1 cellular context compared by ENCODE assay signal in genomic region chr2:88016086-88016947, GRCh38.
A peak's percentile ranks its signal among the peaks of the same experiment; 100 is the strongest.
TF ChIP-seq lines count a peak whose summit lies in the region.

RNU2-63P (minus strand) TSS chr2:88016547.

TF ChIP-seq in HepG2, 621 proteins besides CTCF, POLR2A, EP300 and RAD21 (continued from another document and continues in another):
- TF ChIP-seq ATF3 (CRISPR knock-in tag; IDR thresholded peaks at IDR 0.05) (peak; percentile 32; the same call in 1 of the 2 replicates), MTERF4 (CRISPR knock-in tag; IDR thresholded peaks at IDR 0.05) (0 out of 2 replicates have a peak, but pooled peaks have one; percentile 72), KDM3A (CRISPR knock-in tag; IDR thresholded peaks at IDR 0.05; ENCODE audit: low read depth) (no peak; the same call in 1 of the 2 replicates), ZNF543 (CRISPR knock-in tag; IDR thresholded peaks at IDR 0.05) (peak; percentile 89), KAT8 (CRISPR knock-in tag; IDR thresholded peaks at IDR 0.05) (peak; percentile 87), HNRNPLL (IDR thresholded peaks at IDR 0.05; ENCODE audit: low read depth, low read length, poor library complexity, severe bottlenecking) (no peak), ZNF569 (CRISPR knock-in tag; IDR thresholded peaks at IDR 0.05; ENCODE audit: borderline replicate concordance) (peak; percentile 52; the same call in 1 of the 2 replicates), GZF1 (CRISPR knock-in tag; IDR thresholded peaks at IDR 0.05) (peak; percentile 67; the same call in 1 of the 2 replicates), ZNF552 (CRISPR knock-in tag; IDR thresholded peaks at IDR 0.05; ENCODE audit: borderline replicate concordance) (peak; percentile 12; the same call in 1 of the 2 replicates), TOPORS (CRISPR knock-in tag; IDR thresholded peaks at IDR 0.05) (0 out of 2 replicates have a peak, but pooled peaks have one; percentile 12), ZNF33B (CRISPR knock-in tag; IDR thresholded peaks at IDR 0.05) (no peak; the same call in 1 of the 2 replicates), ZNF205 (CRISPR knock-in tag; IDR thresholded peaks at IDR 0.05) (peak; percentile 86; the same call in 1 of the 2 replicates), MLXIP (CRISPR knock-in tag; IDR thresholded peaks at IDR 0.05; ENCODE audit: borderline replicate concordance) (peak; percentile 65; the same call in 1 of the 2 replicates), ZNF143 (CRISPR knock-in tag; IDR thresholded peaks at IDR 0.05) (0 out of 2 replicates have a peak, but pooled peaks have one; percentile 3), ZNF558 (CRISPR knock-in tag; IDR thresholded peaks at IDR 0.05; ENCODE audit: borderline replicate concordance) (peak; percentile 78; the same call in 1 of the 2 replicates), TCF7 (IDR thresholded peaks at IDR 0.05; ENCODE audit: low read depth) (no peak), TBX2 (CRISPR knock-in tag; IDR thresholded peaks at IDR 0.05; ENCODE audit: borderline replicate concordance) (peak; percentile 53), NCOR1 (IDR thresholded peaks at IDR 0.05; ENCODE audit: borderline replicate concordance, low read length) (peak; percentile 23; the same call in 1 of the 2 replicates), HIVEP1 (CRISPR knock-in tag; IDR thresholded peaks at IDR 0.05) (0 out of 2 replicates have a peak, but pooled peaks have one; percentile 45), GABPA (IDR thresholded peaks at IDR 0.05; ENCODE audit: low read depth, low read length) (no peak), GABPA (CRISPR knock-in tag; IDR thresholded peaks at IDR 0.05; ENCODE audit: low read depth) (peak; percentile 52), IRF2 (CRISPR knock-in tag; IDR thresholded peaks at IDR 0.05) (peak; percentile 89), ZNF343 (CRISPR knock-in tag; IDR thresholded peaks at IDR 0.05) (peak; percentile 36; the same call in 1 of the 2 replicates), ZBTB21 (CRISPR knock-in tag; IDR thresholded peaks at IDR 0.05) (no peak; the same call in 1 of the 2 replicates), E2F1 (CRISPR knock-in tag; IDR thresholded peaks at IDR 0.05) (0 out of 2 replicates have a peak, but pooled peaks have one; percentile 30), CAMTA2 (CRISPR knock-in tag; IDR thresholded peaks at IDR 0.05; ENCODE audit: borderline replicate concordance) (0 out of 2 replicates have a peak, but pooled peaks have one; percentile 42), ARNT2 (CRISPR knock-in tag; IDR thresholded peaks at IDR 0.05; ENCODE audit: low read depth) (peak; percentile 38), DR1 (CRISPR knock-in tag; IDR thresholded peaks at IDR 0.05) (peak; percentile 94), HIC2 (CRISPR knock-in tag; IDR thresholded peaks at IDR 0.05; ENCODE audit: low read depth) (0 out of 2 replicates have a peak, but pooled peaks have one; percentile 16), ZNF180 (CRISPR knock-in tag; IDR thresholded peaks at IDR 0.05; ENCODE audit: borderline replicate concordance, low read depth) (0 out of 2 replicates have a peak, but pooled peaks have one; percentile 6), KLF11 (CRISPR knock-in tag; IDR thresholded peaks at IDR 0.05) (peak; percentile 86; the same call in 1 of the 2 replicates), ELF3 (CRISPR knock-in tag; IDR thresholded peaks at IDR 0.05) (peak; percentile 56), ZNF567 (CRISPR knock-in tag; IDR thresholded peaks at IDR 0.05; ENCODE audit: borderline replicate concordance) (peak; percentile 88; the same call in 1 of the 2 replicates), SKI (IDR thresholded peaks at IDR 0.05; ENCODE audit: partially characterized antibody) (peak; percentile 42), ZKSCAN5 (CRISPR knock-in tag; IDR thresholded peaks at IDR 0.05) (no peak), TAF1 (CRISPR knock-in tag; IDR thresholded peaks at IDR 0.05) (peak; percentile 56), MED13 (CRISPR knock-in tag; IDR thresholded peaks at IDR 0.05) (peak; percentile 89), ZNF24 (IDR thresholded peaks at IDR 0.05) (peak; percentile 39; the same call in 1 of the 2 replicates), ATF2 (CRISPR knock-in tag; IDR thresholded peaks at IDR 0.05) (peak; percentile 83), DDIT3 (CRISPR knock-in tag; IDR thresholded peaks at IDR 0.05) (peak; percentile 90; the same call in 1 of the 2 replicates), DRAP1 (CRISPR knock-in tag; IDR thresholded peaks at IDR 0.05) (peak; percentile 99), ZNF224 (CRISPR knock-in tag; IDR thresholded peaks at IDR 0.05) (peak; percentile 65; the same call in 1 of the 2 replicates), NR1H2 (CRISPR knock-in tag; IDR thresholded peaks at IDR 0.05; ENCODE audit: borderline replicate concordance, low read depth) (no peak)
- TF ChIP-seq, protein P1, sequence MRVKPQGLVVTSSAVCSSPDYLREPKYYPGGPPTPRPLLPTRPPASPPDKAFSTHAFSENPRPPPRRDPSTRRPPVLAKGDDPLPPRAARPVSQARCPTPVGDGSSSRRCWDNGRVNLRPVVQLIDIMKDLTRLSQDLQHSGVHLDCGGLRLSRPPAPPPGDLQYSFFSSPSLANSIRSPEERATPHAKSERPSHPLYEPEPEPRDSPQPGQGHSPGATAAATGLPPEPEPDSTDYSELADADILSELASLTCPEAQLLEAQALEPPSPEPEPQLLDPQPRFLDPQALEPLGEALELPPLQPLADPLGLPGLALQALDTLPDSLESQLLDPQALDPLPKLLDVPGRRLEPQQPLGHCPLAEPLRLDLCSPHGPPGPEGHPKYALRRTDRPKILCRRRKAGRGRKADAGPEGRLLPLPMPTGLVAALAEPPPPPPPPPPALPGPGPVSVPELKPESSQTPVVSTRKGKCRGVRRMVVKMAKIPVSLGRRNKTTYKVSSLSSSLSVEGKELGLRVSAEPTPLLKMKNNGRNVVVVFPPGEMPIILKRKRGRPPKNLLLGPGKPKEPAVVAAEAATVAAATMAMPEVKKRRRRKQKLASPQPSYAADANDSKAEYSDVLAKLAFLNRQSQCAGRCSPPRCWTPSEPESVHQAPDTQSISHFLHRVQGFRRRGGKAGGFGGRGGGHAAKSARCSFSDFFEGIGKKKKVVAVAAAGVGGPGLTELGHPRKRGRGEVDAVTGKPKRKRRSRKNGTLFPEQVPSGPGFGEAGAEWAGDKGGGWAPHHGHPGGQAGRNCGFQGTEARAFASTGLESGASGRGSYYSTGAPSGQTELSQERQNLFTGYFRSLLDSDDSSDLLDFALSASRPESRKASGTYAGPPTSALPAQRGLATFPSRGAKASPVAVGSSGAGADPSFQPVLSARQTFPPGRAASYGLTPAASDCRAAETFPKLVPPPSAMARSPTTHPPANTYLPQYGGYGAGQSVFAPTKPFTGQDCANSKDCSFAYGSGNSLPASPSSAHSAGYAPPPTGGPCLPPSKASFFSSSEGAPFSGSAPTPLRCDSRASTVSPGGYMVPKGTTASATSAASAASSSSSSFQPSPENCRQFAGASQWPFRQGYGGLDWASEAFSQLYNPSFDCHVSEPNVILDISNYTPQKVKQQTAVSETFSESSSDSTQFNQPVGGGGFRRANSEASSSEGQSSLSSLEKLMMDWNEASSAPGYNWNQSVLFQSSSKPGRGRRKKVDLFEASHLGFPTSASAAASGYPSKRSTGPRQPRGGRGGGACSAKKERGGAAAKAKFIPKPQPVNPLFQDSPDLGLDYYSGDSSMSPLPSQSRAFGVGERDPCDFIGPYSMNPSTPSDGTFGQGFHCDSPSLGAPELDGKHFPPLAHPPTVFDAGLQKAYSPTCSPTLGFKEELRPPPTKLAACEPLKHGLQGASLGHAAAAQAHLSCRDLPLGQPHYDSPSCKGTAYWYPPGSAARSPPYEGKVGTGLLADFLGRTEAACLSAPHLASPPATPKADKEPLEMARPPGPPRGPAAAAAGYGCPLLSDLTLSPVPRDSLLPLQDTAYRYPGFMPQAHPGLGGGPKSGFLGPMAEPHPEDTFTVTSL (CRISPR knock-in tag; IDR thresholded peaks at IDR 0.05; ENCODE audit: borderline replicate concordance): peak; percentile 52; the same call in 1 of the 2 replicates
- TF ChIP-seq, protein P2, sequence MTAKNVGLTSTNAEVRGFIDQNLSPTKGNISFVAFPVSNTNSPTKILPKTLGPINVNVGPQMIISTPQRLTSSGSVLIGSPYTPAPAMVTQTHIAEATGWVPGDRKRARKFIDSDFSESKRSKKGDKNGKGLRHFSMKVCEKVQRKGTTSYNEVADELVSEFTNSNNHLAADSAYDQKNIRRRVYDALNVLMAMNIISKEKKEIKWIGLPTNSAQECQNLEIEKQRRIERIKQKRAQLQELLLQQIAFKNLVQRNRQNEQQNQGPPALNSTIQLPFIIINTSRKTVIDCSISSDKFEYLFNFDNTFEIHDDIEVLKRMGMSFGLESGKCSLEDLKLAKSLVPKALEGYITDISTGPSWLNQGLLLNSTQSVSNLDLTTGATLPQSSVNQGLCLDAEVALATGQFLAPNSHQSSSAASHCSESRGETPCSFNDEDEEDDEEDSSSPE (CRISPR knock-in tag; IDR thresholded peaks at IDR 0.05): peak; percentile 39; the same call in 1 of the 2 replicates
